In genomic region chr3:67783281-67784250, GRCh38 we compare ENCODE assay signal across 33 cellular contexts.
DNase-seq lines count a peak whose midpoint lies in the region; ATAC-seq, FAIRE-seq and TF ChIP-seq lines count a peak whose summit lies in the region.
"Had no signal": no experiment of that assay in that cellular context is flagged by ENCODE, and none has a peak within 500 bp of the region (broad histone marks: within the 10 kb centered on the region; RNA-seq: fewer than 3 reads in every experiment).

No MANE protein-coding gene starts in this region.

- DNase-seq in AG10803 (ENCODE audit: low read depth) (peak; percentile 2), LNCaP clone FGC (ENCODE audit: low read depth) (peak; percentile 4), astrocyte of the spinal cord (ENCODE audit: low read depth, low spot score) (peak; percentile 29), foreskin fibroblast (peak; percentile 22 to 25), NOMO-1 treated with DMSO at 0.1 percent for 48 hours (lab: John Stamatoyannopoulos, UW; ENCODE audit: unreplicated experiment) (no peak), mucosa of descending colon (no peak), small intestine (no peak)
- DNase-seq in activated CD4-positive, alpha-beta T cell treated with anti-CD3 and anti-CD28 coated beads for 48 hours, result no peak
- DNase-seq: 8988T; activated CD4-positive, alpha-beta T cell treated with anti-CD3 and anti-CD28 coated beads, Interleukin-2, amount 10 ng/mL, durations not matched to agents 7 days and 5 days; activated effector memory CD4-positive, alpha-beta T cell treated with anti-CD3 and anti-CD28 coated beads, Interleukin-2, amount 50 U/mL, for 16 hours; activated T-cell treated with anti-CD3 and anti-CD28 coated beads, Interleukin-2, amount 50 U/mL, for 1 hour; central memory CD4-positive, alpha-beta T cell; DMS79 treated with DMSO at 0.1 percent for 48 hours; H7; islet precursor cell; left ventricle myocardium inferior; mesendoderm; NCI-H1436; NCI-H2081 treated with DMSO at 0.1 percent for 48 hours; NCI-H2227 treated with DMSO at 0.1 percent for 48 hours; NCI-H526 treated with DMSO at 0.1 percent for 48 hours; Peyer's patch; SIG-M5; stimulated activated CD4-positive, alpha-beta T cell treated with anti-CD3 and anti-CD28 coated beads, Interleukin-1b, Interleukin-23, amount 100 ng/mL, for 48 hours; stimulated activated naive CD8-positive, alpha-beta T cell treated with anti-CD3 and anti-CD28 coated beads, Interleukin-15, Interleukin-2, amounts not matched to agents 100 U/mL and 50 U/mL, for 24 hours; T-cell had no signal

- H3K4me1 ChIP-seq in mucosa of descending colon (ENCODE audit: low read depth) (no peaks in the 10 kb centered on the region), small intestine (ENCODE audit: control insufficient read depth in 2 of 2, insufficient read depth in 1 of 2, low read depth in 1 of 2, low read length in 1 of 2) (no peaks in the 10 kb centered on the region)
- H3K4me1 ChIP-seq: ascending aorta, left ventricle myocardium inferior, Peyer's patch had no signal

- in situ Hi-C loops in astrocyte of the spinal cord (cut with HindIII; ENCODE audit: low sequenced_read_pairs), result no loop called here

- FAIRE-seq in small intestine (lab: Jason Lieb, UNC), result no peak
- FAIRE-seq: GM18507, GM19239 had no signal

- no peak overlapping the region for H3K4me3 ChIP-seq in AG10803 (ENCODE audit: low read length)
- H3K4me3 ChIP-seq in LNCaP clone FGC (ENCODE audit: low read depth, low read length), result no peak overlapping the region
- H3K4me3 ChIP-seq in astrocyte of the spinal cord (ENCODE audit: low read depth, low read length), result no peak overlapping the region
- no peak overlapping the region for H3K4me3 ChIP-seq in foreskin fibroblast (ENCODE audit: low read depth in 1 of 2, low read length in 2 of 2)
- H3K4me3 ChIP-seq in mucosa of descending colon, result no peak overlapping the region
- no peak overlapping the region for H3K4me3 ChIP-seq in small intestine (ENCODE audit: low read depth in 1 of 2, low read length in 2 of 2)
- H3K4me3 ChIP-seq: ascending aorta, left ventricle myocardium inferior, Peyer's patch had no signal

- no peak for ATAC-seq in mucosa of descending colon
- ATAC-seq: esophagus mucosa; stimulated activated naive CD8-positive, alpha-beta T cell treated with anti-CD3 and anti-CD28 coated beads, Interleukin-15, Interleukin-2, amounts not matched to agents 100 U/mL and 50 U/mL, for 24 hours; T-cell had no signal

- H3K9me3 ChIP-seq in mucosa of descending colon (no peaks in the 10 kb centered on the region), small intestine (ENCODE audit: control insufficient read depth, low read depth) (no peaks in the 10 kb centered on the region)
- H3K9me3 ChIP-seq: ascending aorta, Peyer's patch had no signal

- TF ChIP-seq CTCF in AG10803 (conservative IDR thresholded peaks at IDR 0.05; ENCODE audit: low read length), result no peak
- no peak for TF ChIP-seq CTCF in LNCaP clone FGC (IDR thresholded peaks at IDR 0.05; ENCODE audit: control insufficient read depth, extremely low read depth, insufficient read depth)
- no peak for TF ChIP-seq CTCF in astrocyte of the spinal cord (IDR thresholded peaks at IDR 0.05; ENCODE audit: low read depth, low read length)
- TF ChIP-seq CTCF in foreskin fibroblast (IDR thresholded peaks at IDR 0.05; ENCODE audit: low read depth, low read length), result no peak
- no peak for TF ChIP-seq CTCF in mucosa of descending colon (IDR thresholded peaks at IDR 0.05)

- H3K27me3 ChIP-seq in small intestine (ENCODE audit: control insufficient read depth in 2 of 2, insufficient read depth in 2 of 2, low read length in 2 of 2), result no peaks in the 10 kb centered on the region
- H3K27me3 ChIP-seq: ascending aorta, Peyer's patch had no signal

- intact Hi-C loops in mucosa of descending colon (cut with DNase I, micrococcal nuclease), result no loop called here

- H3K36me3 ChIP-seq in mucosa of descending colon (ENCODE audit: low read depth) (no peaks in the 10 kb centered on the region), small intestine (ENCODE audit: control insufficient read depth in 2 of 2, insufficient read depth in 2 of 2, low read length in 2 of 2) (no peaks in the 10 kb centered on the region)
- H3K36me3 ChIP-seq: ascending aorta, left ventricle myocardium inferior, Peyer's patch had no signal

- WGBS in small intestine, 3 donors, result 47 to 62% (median 58%) methylated on average over 3 of the region's 3 CpGs

- H3K27ac ChIP-seq in small intestine (ENCODE audit: low read depth in 1 of 2, low read length in 1 of 2), result peak overlapping the region in 1 of 2 donors; percentile 40
- H3K27ac ChIP-seq: ascending aorta, HL-60, KMS-11, left ventricle myocardium inferior, Peyer's patch had no signal

Comparison
In these comparisons a context has a peak if more than half of its experiments do, and no peak if none do; other contexts are left out.
1. DNase-seq: peak in AG10803 (single experiment), LNCaP clone FGC (single experiment), astrocyte of the spinal cord (single experiment) and foreskin fibroblast (2 of 2); none in activated CD4-positive, alpha-beta T cell treated with anti-CD3 and anti-CD28 coated beads for 48 hours (single experiment), NOMO-1 treated with DMSO at 0.1 percent for 48 hours (single experiment), mucosa of descending colon (0 of 3) and small intestine (single experiment).